Comparison of ENCODE assay signal across 8 cellular contexts in the genomic region with DNA sequence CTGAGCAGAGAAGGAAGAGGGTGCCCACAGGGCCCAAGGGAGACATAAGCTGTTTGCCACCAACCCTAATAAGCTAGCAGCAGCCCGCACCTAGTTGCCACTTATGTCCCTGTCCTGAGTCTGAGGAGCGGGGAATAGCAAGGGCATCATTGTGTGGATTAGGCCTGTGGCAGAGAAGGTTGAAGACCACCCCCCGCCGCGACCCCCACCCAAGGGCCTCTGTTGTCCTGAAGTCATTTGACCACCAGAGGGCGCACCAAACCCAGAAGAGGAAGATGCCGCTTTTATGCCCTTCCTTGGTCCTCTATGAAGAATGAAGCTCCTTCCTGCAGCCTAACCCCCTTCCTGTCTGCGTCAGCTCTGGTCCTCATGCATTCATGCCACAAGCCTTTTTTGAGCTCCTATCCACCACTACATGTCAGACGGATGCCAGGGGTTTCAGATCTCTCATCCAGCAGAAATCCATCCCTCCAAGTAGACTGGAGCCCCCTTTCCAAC. TPM values are rescaled to one million over a fixed set of nuclear protein-coding genes. Genes with fewer than 3 reads are reported as not detected.
DNase-seq lines count a peak whose midpoint lies in the region; ATAC-seq and TF ChIP-seq lines count a peak whose summit lies in the region.

No MANE protein-coding gene starts in this region.

- H3K4me1 Mint-ChIP-seq in progenitor cell of endocrine pancreas (ENCODE audit: low read depth), result no peaks in the 10 kb centered on the region

- no peaks in the 10 kb centered on the region for H3K36me3 Mint-ChIP-seq in progenitor cell of endocrine pancreas (ENCODE audit: insufficient read depth)

- no peaks in the 10 kb centered on the region for H3K9me3 Mint-ChIP-seq in progenitor cell of endocrine pancreas (ENCODE audit: low read depth)

- no peak for ATAC-seq in HG02623 (IDR thresholded peaks at IDR 0.05; ENCODE audit: unreplicated experiment)

- no peak overlapping the region for H3K4me3 Mint-ChIP-seq in progenitor cell of endocrine pancreas (ENCODE audit: low read depth)

- in situ Hi-C loops in SK-MEL-5 (cut with HindIII; ENCODE audit: low pct_unique_long_range_greater_than_20kb, low sequenced_read_pairs), result no loop called here

- no peak overlapping the region for H3K27ac Mint-ChIP-seq in progenitor cell of endocrine pancreas

- peaks cover 65% of the 10 kb centered on the region for H3K27me3 Mint-ChIP-seq in progenitor cell of endocrine pancreas

- TF ChIP-seq CTCF in progenitor cell of endocrine pancreas (IDR thresholded peaks at IDR 0.05; ENCODE audit: unreplicated experiment), result peak; percentile 89

- DNase-seq in DMS79 treated with DMSO at 0.1 percent for 48 hours (lab: John Stamatoyannopoulos, UW) (peak; percentile 54), NAMALWA (ENCODE audit: low spot score) (peak; percentile 87), SK-MEL-5 (ENCODE audit: low read depth, low spot score) (peak; percentile 78), germinal center (ENCODE audit: low spot score) (peak; percentile 81), progenitor cell of endocrine pancreas (ENCODE audit: low spot score, unreplicated experiment) (peak; percentile 71), ureter (ENCODE audit: low spot score) (peak; percentile 54)
- DNase-seq in activated naive CD4-positive, alpha-beta T cell (lab: John Stamatoyannopoulos, UW), result peak; percentile 44 to 62 (median 59)

RNA-seq across cellular contexts. Expression of a gene that starts 16.6 kb away (rescaled TPM):
- total RNA-seq in SK-MEL-5 (2014; rRNA removed; shearing (Covaris generic)), result not detected in 2 replicates
- not detected in 2 replicates for polyA plus RNA-seq in SK-MEL-5 (2015; cell fraction: cytosol; rRNA removed)
- not detected in 2 replicates for polyA plus RNA-seq in SK-MEL-5 (2015; cell fraction: nucleus; rRNA removed)
- total RNA-seq in progenitor cell of endocrine pancreas, result 0.36 and 0.71 TPM in 2 replicates
- 2.8 TPM for total RNA-seq in ureter

RNA-seq across cellular contexts. Expression of a gene that starts 47.3 kb away (rescaled TPM):
- 1.3 and 3.0 TPM in 2 replicates for total RNA-seq in SK-MEL-5 (2014; rRNA removed; shearing (Covaris generic))
- polyA plus RNA-seq in SK-MEL-5 (2015; cell fraction: cytosol; rRNA removed), result 2.2 and 3.4 TPM in 2 replicates
- 0.75 TPM in 1 of 2 replicates, not detected in the other for polyA plus RNA-seq in SK-MEL-5 (2015; cell fraction: nucleus; rRNA removed)
- total RNA-seq in progenitor cell of endocrine pancreas (0.65 and 0.95 TPM in 2 replicates), ureter (2.2 TPM)

RNA-seq across cellular contexts. Expression of a gene that starts 47.5 kb away (rescaled TPM):
- 507 and 520 TPM in 2 replicates for total RNA-seq in SK-MEL-5 (2014; rRNA removed; shearing (Covaris generic))
- 313 and 371 TPM in 2 replicates for polyA plus RNA-seq in SK-MEL-5 (2015; cell fraction: cytosol; rRNA removed)
- 222 and 228 TPM in 2 replicates for polyA plus RNA-seq in SK-MEL-5 (2015; cell fraction: nucleus; rRNA removed)
- total RNA-seq in progenitor cell of endocrine pancreas (260 and 270 TPM in 2 replicates), ureter (209 TPM)
